Comparison of ENCODE assay signal across 16 cellular contexts in genomic region chr1:112417985-112418607, GRCh38. TPM values are rescaled to one million over a fixed set of nuclear protein-coding genes. Genes with fewer than 3 reads are reported as not detected.
A peak's percentile ranks its signal among the peaks of the same experiment; 100 is the strongest.
DNase-seq lines count a peak whose midpoint lies in the region; ATAC-seq, FAIRE-seq and TF ChIP-seq lines count a peak whose summit lies in the region.
"Had no signal": no experiment of that assay in that cellular context is flagged by ENCODE, and none has a peak within 500 bp of the region (broad histone marks: within the 10 kb centered on the region; RNA-seq: fewer than 3 reads in every experiment).

No MANE protein-coding gene starts in this region.

- no peaks in the 10 kb centered on the region for H3K9me3 ChIP-seq in mucosa of descending colon
- H3K9me3 ChIP-seq in adrenal gland (replicated peaks in 1 of 3) = no peaks in the 10 kb centered on the region
- H3K9me3 ChIP-seq: BLaER1 treated with 17β-estradiol and CSF1 and Interleukin-3, amounts not matched to agents 10 nM and 100 nM had no signal

- WGBS in adrenal gland, 4 donors = 48 to 55% (median 53%) methylated on average over 3 of the region's 3 CpGs

- no peaks in the 10 kb centered on the region for H3K4me1 ChIP-seq in mucosa of descending colon (ENCODE audit: low read depth)
- H3K4me1 ChIP-seq in adrenal gland (replicated peaks in 1 of 2) = peaks cover 0 to 7% of the 10 kb centered on the region in 2 donors
- H3K4me1 ChIP-seq: BLaER1 treated with 17β-estradiol and CSF1 and Interleukin-3, amounts not matched to agents 10 nM and 100 nM had no signal

- H3K4me3 ChIP-seq in mucosa of descending colon (no peak overlapping the region), adrenal gland (no peak overlapping the region)
- H3K4me3 ChIP-seq: BLaER1 treated with 17β-estradiol and CSF1 and Interleukin-3, amounts not matched to agents 10 nM and 100 nM had no signal

- H3K36me3 Mint-ChIP-seq in endothelial cell (ENCODE audit: low read depth, unreplicated experiment) (peaks cover 29% of the 10 kb centered on the region), nephron (ENCODE audit: low read depth) (peaks cover 68% of the 10 kb centered on the region)
- H3K36me3 Mint-ChIP-seq: CD4-positive, CD25-positive, alpha-beta regulatory T cell had no signal

- peak overlapping the region; percentile 4 for H3K27ac Mint-ChIP-seq in endothelial cell (ENCODE audit: unreplicated experiment)
- peak overlapping the region; percentile 77 to 79 (median 78) for H3K27ac Mint-ChIP-seq in nephron
- H3K27ac Mint-ChIP-seq: CD4-positive, CD25-positive, alpha-beta regulatory T cell had no signal

- FAIRE-seq in G401.6 (lab: Jason Lieb, UNC) = peak; percentile 50
- FAIRE-seq: GM12892, GM19239 had no signal

- H3K27me3 Mint-ChIP-seq in endothelial cell (ENCODE audit: unreplicated experiment) (no peaks in the 10 kb centered on the region), nephron (ENCODE audit: low read depth) (no peaks in the 10 kb centered on the region)
- H3K27me3 Mint-ChIP-seq: CD4-positive, CD25-positive, alpha-beta regulatory T cell had no signal

- intact Hi-C loops in mucosa of descending colon (cut with DNase I, micrococcal nuclease) = no loop called here
- intact Hi-C loops in adrenal gland (cut with DNase I) = no loop called here

- ATAC-seq in SK-N-SH treated with all-trans-retinoic acid at 6 μM for 48 hours (peak; percentile 83), HG02852 (IDR thresholded peaks at IDR 0.05; ENCODE audit: unreplicated experiment) (no peak), mucosa of descending colon (no peak)

- DNase-seq in endothelial cell (ENCODE audit: low spot score) (no peak), mucosa of descending colon (no peak), epidermal melanocyte (ENCODE audit: insufficient read length, low spot score) (no peak), adrenal gland (no peak)
- DNase-seq: ACHN; CD4-positive, CD25-positive, alpha-beta regulatory T cell; DMS79; HCEC 1CT; IMR-90 had no signal

- no peak for TF ChIP-seq POLR2A in adrenal gland (IDR thresholded peaks at IDR 0.05)

- H3K4me3 Mint-ChIP-seq in endothelial cell (ENCODE audit: unreplicated experiment) (no peak overlapping the region), nephron (peak overlapping the region in 2 of 3 experiments; percentile 0 to 3)
- H3K4me3 Mint-ChIP-seq: CD4-positive, CD25-positive, alpha-beta regulatory T cell had no signal

- H3K9me3 Mint-ChIP-seq in endothelial cell (ENCODE audit: unreplicated experiment) (no peaks in the 10 kb centered on the region), nephron (no peaks in the 10 kb centered on the region)
- H3K9me3 Mint-ChIP-seq: CD4-positive, CD25-positive, alpha-beta regulatory T cell had no signal

- peaks cover 9% of the 10 kb centered on the region for H3K36me3 ChIP-seq in mucosa of descending colon (ENCODE audit: low read depth)
- H3K36me3 ChIP-seq in adrenal gland (replicated peaks in 1 of 2) = peaks cover 0 to 23% of the 10 kb centered on the region in 2 donors

- TF ChIP-seq CTCF in endothelial cell (IDR thresholded peaks at IDR 0.05; ENCODE audit: unreplicated experiment) (no peak), nephron (IDR thresholded peaks at IDR 0.05; ENCODE audit: unreplicated experiment in 3 of 3) (no peak), mucosa of descending colon (IDR thresholded peaks at IDR 0.05) (no peak), adrenal gland (IDR thresholded peaks at IDR 0.05) (no peak)

- H3K4me1 Mint-ChIP-seq in endothelial cell (ENCODE audit: unreplicated experiment) (no peaks in the 10 kb centered on the region), nephron (peaks cover 38% of the 10 kb centered on the region)

- no peaks in the 10 kb centered on the region for H3K27me3 ChIP-seq in adrenal gland
- H3K27me3 ChIP-seq: BLaER1 treated with 17β-estradiol and CSF1 and Interleukin-3, amounts not matched to agents 10 nM and 100 nM had no signal

- H3K27ac ChIP-seq in adrenal gland = no peak overlapping the region
- H3K27ac ChIP-seq: BLaER1 treated with 17β-estradiol and CSF1 and Interleukin-3, amounts not matched to agents 10 nM and 100 nM had no signal

TF ChIP-seq in SK-N-SH treated with all-trans-retinoic acid at 6 μM for 48 hours, 23 proteins besides CTCF, POLR2A, EP300 and RAD21:
- no peak for TF ChIP-seq GLIS3 (CRISPR knock-in tag; IDR thresholded peaks at IDR 0.05)
- peak; percentile 71 for TF ChIP-seq ISL1 (CRISPR knock-in tag; IDR thresholded peaks at IDR 0.05)
- peak; percentile 30; the same call in 1 of the 2 replicates for TF ChIP-seq TOX (CRISPR knock-in tag; IDR thresholded peaks at IDR 0.05; ENCODE audit: borderline replicate concordance)
- TF ChIP-seq CREB5 (CRISPR knock-in tag; IDR thresholded peaks at IDR 0.05; ENCODE audit: low read depth) = no peak
- no peak for TF ChIP-seq ZC3H10 (CRISPR knock-in tag; IDR thresholded peaks at IDR 0.05)
- no peak for TF ChIP-seq BACH2 (CRISPR knock-in tag; IDR thresholded peaks at IDR 0.05; ENCODE audit: borderline replicate concordance)
- no peak for TF ChIP-seq SNAI2 (CRISPR knock-in tag; IDR thresholded peaks at IDR 0.05)
- no peak for TF ChIP-seq PATZ1 (CRISPR knock-in tag; IDR thresholded peaks at IDR 0.05; ENCODE audit: borderline replicate concordance)
- TF ChIP-seq ZNF70 (CRISPR knock-in tag; IDR thresholded peaks at IDR 0.05) = no peak
- TF ChIP-seq ZFP30 (CRISPR knock-in tag; IDR thresholded peaks at IDR 0.05) = no peak
- TF ChIP-seq PPARA (CRISPR knock-in tag; IDR thresholded peaks at IDR 0.05; ENCODE audit: borderline replicate concordance) = no peak
- no peak for TF ChIP-seq ZNF565 (CRISPR knock-in tag; conservative IDR thresholded peaks at IDR 0.05; ENCODE audit: low read depth)
- TF ChIP-seq CSRNP3 (CRISPR knock-in tag; IDR thresholded peaks at IDR 0.05) = no peak
- TF ChIP-seq RARB (CRISPR knock-in tag; IDR thresholded peaks at IDR 0.05) = no peak
- TF ChIP-seq TCF4 (CRISPR knock-in tag; IDR thresholded peaks at IDR 0.05; ENCODE audit: borderline replicate concordance) = peak; percentile 72; the same call in 1 of the 2 replicates
- TF ChIP-seq OSR1 (CRISPR knock-in tag; IDR thresholded peaks at IDR 0.05) = no peak
- no peak for TF ChIP-seq ESRRG (CRISPR knock-in tag; IDR thresholded peaks at IDR 0.05)
TF ChIP-seq in SK-N-SH treated with all-trans-retinoic acid at 6 μM for 48 hours: peak in this region for 3.

RNA-seq across cellular contexts. Expression of gene CTTNBP2NL, which starts 22.1 kb away (rescaled TPM):
- total RNA-seq in endothelial cell (ENCODE audit: unreplicated experiment) (84.0 TPM), mucosa of descending colon (10 to 100 TPM; 61.4 to 90.2 (median 79.6) TPM), adrenal gland (10 to 100 TPM in 5 of 8 donors, 1 to 10 TPM in 3; 5.5 to 22.0 (median 16.8) TPM)
- polyA plus RNA-seq in adrenal gland = 10 to 100 TPM in 1 of 3 donors, 1 to 10 TPM in 2; 2.5 to 11.3 (median 6.3) TPM
